Comparison of ENCODE assay signal across 12 cellular contexts in genomic region chr4:65791807-65792308, GRCh38.
DNase-seq lines count a peak whose midpoint lies in the region; ATAC-seq and TF ChIP-seq lines count a peak whose summit lies in the region.
"Had no signal": no experiment of that assay in that cellular context is flagged by ENCODE, and none has a peak within 500 bp of the region (broad histone marks: within the 10 kb centered on the region; RNA-seq: fewer than 3 reads in every experiment).

No MANE protein-coding gene starts in this region.

- H3K4me2 ChIP-seq in GM23248 (ENCODE audit: unreplicated experiment): no peak overlapping the region

- H3K27ac ChIP-seq in GM23248: no peak overlapping the region
- H3K27ac ChIP-seq: skin epidermis had no signal

- no peaks in the 10 kb centered on the region for H3K4me1 ChIP-seq in GM23248 (ENCODE audit: insufficient read depth)

- peak overlapping the region; percentile 26 for H3K4me3 Mint-ChIP-seq in osteocyte (ENCODE audit: unreplicated experiment)
- H3K4me3 Mint-ChIP-seq: mesothelial cell of epicardium had no signal

- whole genome bisulfite sequencing in GM23248 (ENCODE audit: low coverage in 1 of 2, low lambda C conversion rate in 2 of 2, missing lambda C conversion rate in 2 of 2), 2 experiments: 5 to 9% methylated on average over 5 of the region's 5 CpGs

- no peaks in the 10 kb centered on the region for H3K27me3 ChIP-seq in GM23248 (replicated peaks; ENCODE audit: insufficient read depth)

- H3K4me3 ChIP-seq in GM23248: no peak overlapping the region
- no peak overlapping the region for H3K4me3 ChIP-seq in epithelial cell of esophagus (ENCODE audit: low read length)
- H3K4me3 ChIP-seq: skin epidermis had no signal

- DNase-seq in GM23248 (peak; percentile 15), RPMI7951 (ENCODE audit: low read depth) (peak; percentile 13), epithelial cell of esophagus (ENCODE audit: low read depth) (peak; percentile 5), osteocyte (ENCODE audit: extremely low spot score, unreplicated experiment) (no peak), NCI-H187 treated with DMSO at 0.1 percent for 48 hours (lab: John Stamatoyannopoulos, UW) (no peak)
- DNase-seq: glutamatergic neuron, NCI-H2029 had no signal

- peak overlapping the region; percentile 77 for H3K27ac Mint-ChIP-seq in osteocyte (ENCODE audit: unreplicated experiment)
- H3K27ac Mint-ChIP-seq: mesothelial cell of epicardium had no signal

- no peaks in the 10 kb centered on the region for H3K9me2 ChIP-seq in GM23248 (ENCODE audit: insufficient read depth)

- no peaks in the 10 kb centered on the region for H3K9me3 Mint-ChIP-seq in osteocyte (ENCODE audit: unreplicated experiment)

- in situ Hi-C loops in GM23248 (cut with MboI): no loop called here

- no peaks in the 10 kb centered on the region for H3F3A ChIP-seq in GM23248 (ENCODE audit: insufficient read depth)

- no peaks in the 10 kb centered on the region for H3K79me2 ChIP-seq in GM23248 (ENCODE audit: insufficient read depth)

- H3K4me1 Mint-ChIP-seq in osteocyte (ENCODE audit: unreplicated experiment): peaks cover 29% of the 10 kb centered on the region

- no peaks in the 10 kb centered on the region for H3K36me3 ChIP-seq in GM23248 (ENCODE audit: low read depth)

- no peaks in the 10 kb centered on the region for H3K27me3 Mint-ChIP-seq in osteocyte (ENCODE audit: unreplicated experiment)

- no peaks in the 10 kb centered on the region for H3K9me3 ChIP-seq in GM23248 (ENCODE audit: low read depth)

- no peak overlapping the region for H2AFZ ChIP-seq in GM23248

- no peaks in the 10 kb centered on the region for H3K36me3 Mint-ChIP-seq in osteocyte (ENCODE audit: unreplicated experiment)
- H3K36me3 Mint-ChIP-seq: mesothelial cell of epicardium had no signal

- no peaks in the 10 kb centered on the region for H4K20me1 ChIP-seq in GM23248 (ENCODE audit: insufficient read depth)

- H3K9ac ChIP-seq in GM23248: no peak overlapping the region

- ATAC-seq in GM18907 (IDR thresholded peaks at IDR 0.05; ENCODE audit: unreplicated experiment) (no peak), HG02759 (IDR thresholded peaks at IDR 0.05; ENCODE audit: unreplicated experiment) (no peak), HG03439 (IDR thresholded peaks at IDR 0.05; ENCODE audit: unreplicated experiment) (no peak)

- TF ChIP-seq CTCF in epithelial cell of esophagus (IDR thresholded peaks at IDR 0.05; ENCODE audit: insufficient read depth, low read depth, low read length, missing control alignments) (no peak), osteocyte (IDR thresholded peaks at IDR 0.05) (no peak)

Comparison
In these comparisons a context has a peak if more than half of its experiments do, and no peak if none do; other contexts are left out.
1. DNase-seq: peak in GM23248 (single experiment), RPMI7951 (single experiment) and epithelial cell of esophagus (single experiment); none in osteocyte (single experiment) and NCI-H187 treated with DMSO at 0.1 percent for 48 hours (single experiment).